In genomic region chr9:90022474-90022873, GRCh38 we compare ENCODE assay signal across 14 cellular contexts.
"Had no signal": no experiment of that assay in that cellular context is flagged by ENCODE, and none has a peak within 500 bp of the region (broad histone marks: within the 10 kb centered on the region; RNA-seq: fewer than 3 reads in every experiment).

No MANE protein-coding gene starts in this region.

- H3K27ac Mint-ChIP-seq: activated CD8-positive, alpha-beta T cell treated with anti-CD3 and anti-CD28 coated beads, Interleukin-2, amount 10 ng/mL, durations not matched to agents 7 days and 5 days; activated naive CD4-positive, alpha-beta T cell treated with anti-CD3 and anti-CD28 coated beads, Interleukin-2, amount 50 U/mL, for 24 hours; natural killer cell had no signal

- H3K27ac ChIP-seq: lower lobe of right lung, transverse colon had no signal

- H3K4me3 ChIP-seq: gastroesophageal sphincter, lower lobe of right lung, mucosa of descending colon, smooth muscle cell, transverse colon had no signal

- H3K4me2 ChIP-seq: smooth muscle cell had no signal

- H3K9me3 Mint-ChIP-seq: activated naive CD4-positive, alpha-beta T cell treated with anti-CD3 and anti-CD28 coated beads, Interleukin-2, amount 50 U/mL, for 24 hours; natural killer cell had no signal

- FAIRE-seq: colon had no signal

- H3K4me3 Mint-ChIP-seq: activated CD8-positive, alpha-beta T cell treated with anti-CD3 and anti-CD28 coated beads, Interleukin-2, amount 10 ng/mL, durations not matched to agents 7 days and 5 days; activated naive CD4-positive, alpha-beta T cell treated with anti-CD3 and anti-CD28 coated beads, Interleukin-2, amount 50 U/mL, for 24 hours; natural killer cell had no signal

- DNase-seq: activated CD8-positive, alpha-beta memory T cell treated with anti-CD3 and anti-CD28 coated beads, Interleukin-2, amount 50 U/mL, for 48 hours; activated CD8-positive, alpha-beta T cell treated with anti-CD3 and anti-CD28 coated beads, Interleukin-2, amount 10 ng/mL, durations not matched to agents 7 days and 5 days; anterior cingulate cortex; lower lobe of right lung; mucosa of descending colon; natural killer cell; posterior cingulate gyrus; right cardiac atrium; substantia nigra; transverse colon had no signal

- H3K4me1 ChIP-seq: transverse colon had no signal

- H3K36me3 ChIP-seq: gastroesophageal sphincter, lower lobe of right lung, transverse colon had no signal

- H3K27me3 Mint-ChIP-seq: activated naive CD4-positive, alpha-beta T cell treated with anti-CD3 and anti-CD28 coated beads, Interleukin-2, amount 50 U/mL, for 24 hours had no signal

- H3K4me1 Mint-ChIP-seq: activated naive CD4-positive, alpha-beta T cell treated with anti-CD3 and anti-CD28 coated beads, Interleukin-2, amount 50 U/mL, for 24 hours had no signal

- H3K9me3 ChIP-seq: lower lobe of right lung, mucosa of descending colon, transverse colon had no signal

- H3K27me3 ChIP-seq: gastroesophageal sphincter, transverse colon had no signal

- ATAC-seq: activated CD8-positive, alpha-beta T cell treated with anti-CD3 and anti-CD28 coated beads, Interleukin-2, amount 10 ng/mL, durations not matched to agents 7 days and 5 days; lower lobe of right lung; mucosa of descending colon; natural killer cell; right cardiac atrium had no signal

- H3K36me3 Mint-ChIP-seq: natural killer cell had no signal
